In the genomic region with DNA sequence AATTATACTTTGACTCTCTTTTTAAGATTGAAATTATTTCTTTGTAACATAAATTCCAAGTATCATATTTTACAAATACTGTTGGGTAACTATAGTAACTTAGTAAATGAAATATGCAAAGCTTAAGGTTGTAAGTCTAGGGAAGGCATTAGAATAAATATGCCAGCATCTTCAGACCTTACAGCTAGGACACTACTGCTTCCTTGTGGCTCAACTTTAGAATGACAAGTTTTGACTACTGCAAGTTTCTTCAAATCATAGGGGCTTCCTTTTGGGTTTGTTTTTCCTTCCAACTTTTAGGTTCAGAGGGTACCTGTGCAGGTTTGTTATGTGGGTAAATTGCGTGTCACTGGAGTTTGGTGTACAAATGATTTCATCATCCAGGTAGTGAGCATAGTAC, we compare ENCODE assay signal across 1 cellular context.
TF ChIP-seq lines count a peak whose summit lies in the region.

No MANE protein-coding gene starts in this region.

TF ChIP-seq in Ishikawa, 13 proteins besides CTCF, POLR2A, EP300 and RAD21 (continued from another document):
- TF ChIP-seq, protein P1, sequence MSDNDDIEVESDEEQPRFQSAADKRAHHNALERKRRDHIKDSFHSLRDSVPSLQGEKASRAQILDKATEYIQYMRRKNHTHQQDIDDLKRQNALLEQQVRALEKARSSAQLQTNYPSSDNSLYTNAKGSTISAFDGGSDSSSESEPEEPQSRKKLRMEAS (IDR thresholded peaks at IDR 0.05): no peak
- TF ChIP-seq TEAD4 (IDR thresholded peaks at IDR 0.05): no peak
- TF ChIP-seq EGR1 (IDR thresholded peaks at IDR 0.05): no peak
- no peak for TF ChIP-seq USF1 (IDR thresholded peaks at IDR 0.05)
- no peak for TF ChIP-seq FOXM1 (IDR thresholded peaks at IDR 0.05; ENCODE audit: borderline replicate concordance, low read depth)
- no peak for TF ChIP-seq CEBPB (IDR thresholded peaks at IDR 0.05)
